Comparison of ENCODE assay signal across 30 cellular contexts in the genomic region with DNA sequence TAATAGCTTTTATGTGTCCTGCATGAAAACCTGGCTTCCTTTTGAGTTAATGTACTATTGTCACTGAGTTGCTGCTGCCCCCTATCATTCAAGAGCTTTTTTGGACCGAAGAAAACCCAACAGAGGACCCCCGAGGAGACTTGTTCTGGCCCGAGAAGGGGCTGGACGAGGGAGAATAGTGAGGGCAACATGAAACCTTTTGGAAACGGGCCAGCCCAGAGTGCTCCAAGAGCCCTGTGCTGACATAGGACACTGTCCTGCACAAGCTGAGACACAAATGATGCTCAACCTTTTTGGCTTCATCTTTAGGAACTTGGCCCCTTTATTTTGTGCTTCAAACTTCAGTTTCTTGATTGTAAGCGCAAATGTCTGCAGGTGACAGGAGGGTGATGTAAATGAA. TPM values are rescaled to one million over a fixed set of nuclear protein-coding genes. Genes with fewer than 3 reads are reported as not detected.
DNase-seq lines count a peak whose midpoint lies in the region; ATAC-seq and TF ChIP-seq lines count a peak whose summit lies in the region.
"Had no signal": no experiment of that assay in that cellular context is flagged by ENCODE, and none has a peak within 500 bp of the region (broad histone marks: within the 10 kb centered on the region; RNA-seq: fewer than 3 reads in every experiment).

No MANE protein-coding gene starts in this region.

- DNase-seq in activated T-cell treated with anti-CD3 and anti-CD28 coated beads, Interleukin-2, amount 50 U/mL, for 24 hours, result peak; percentile 8
- no peak for DNase-seq in activated T-cell treated with anti-CD3 and anti-CD28 coated beads, Interleukin-2, amount 50 U/mL, for 72 hours
- DNase-seq in islet precursor cell (peak; percentile 23), osteocyte (ENCODE audit: extremely low spot score, unreplicated experiment) (peak; percentile 34), cerebellar cortex (ENCODE audit: low spot score) (no peak)
- DNase-seq in activated CD4-positive, alpha-beta T cell treated with anti-CD3 and anti-CD28 coated beads, Interleukin-2, amount 50 U/mL, for 48 hours, result no peak
- DNase-seq: AML-193; Caco-2; CD4-positive, alpha-beta memory T cell; DMS 273 treated with DMSO at 0.1 percent for 48 hours; DMS79; EL; GDM1; Karpas-422; NCI-H1092 treated with DMSO at 0.1 percent for 48 hours; NCI-H1436; NCI-H187; NCI-H2081 treated with DMSO at 0.1 percent for 48 hours; NCI-H446; NCI-H524 treated with DMSO at 0.1 percent for 48 hours; NCI-H774; PC-9; SJCRH30 had no signal

- no peak for TF ChIP-seq CTCF in osteocyte (IDR thresholded peaks at IDR 0.05)

- H3K4me3 Mint-ChIP-seq in activated T-cell treated with anti-CD3 and anti-CD28 coated beads, Interleukin-2, amount 50 U/mL, for 24 hours, result no peak overlapping the region
- H3K4me3 Mint-ChIP-seq in activated T-cell treated with anti-CD3 and anti-CD28 coated beads, Interleukin-2, amount 50 U/mL, for 72 hours, result no peak overlapping the region
- no peak overlapping the region for H3K4me3 Mint-ChIP-seq in osteocyte (ENCODE audit: unreplicated experiment)

- H3K27ac Mint-ChIP-seq in activated T-cell treated with anti-CD3 and anti-CD28 coated beads, Interleukin-2, amount 50 U/mL, for 24 hours, result no peak overlapping the region
- no peak overlapping the region for H3K27ac Mint-ChIP-seq in activated T-cell treated with anti-CD3 and anti-CD28 coated beads, Interleukin-2, amount 50 U/mL, for 72 hours
- H3K27ac Mint-ChIP-seq in osteocyte (ENCODE audit: unreplicated experiment), result no peak overlapping the region
- H3K27ac Mint-ChIP-seq: CD4-positive, alpha-beta memory T cell had no signal

- peaks cover 21% of the 10 kb centered on the region for H3K27me3 Mint-ChIP-seq in activated T-cell treated with anti-CD3 and anti-CD28 coated beads, Interleukin-2, amount 50 U/mL, for 24 hours
- no peaks in the 10 kb centered on the region for H3K27me3 Mint-ChIP-seq in activated T-cell treated with anti-CD3 and anti-CD28 coated beads, Interleukin-2, amount 50 U/mL, for 72 hours (ENCODE audit: low read depth)
- peaks cover 44% of the 10 kb centered on the region for H3K27me3 Mint-ChIP-seq in osteocyte (ENCODE audit: unreplicated experiment)
- H3K27me3 Mint-ChIP-seq: CD4-positive, alpha-beta memory T cell had no signal

- no peak for ATAC-seq in activated T-cell treated with anti-CD3 and anti-CD28 coated beads, Interleukin-2, amount 50 U/mL, for 72 hours (replicated peaks in 1 of 2)
- no peak for ATAC-seq in GM19455 (IDR thresholded peaks at IDR 0.05; ENCODE audit: unreplicated experiment)
- ATAC-seq: A549, GM12878, HCT116, HepG2, Right ventricle myocardium inferior, SK-N-SH treated with all-trans-retinoic acid at 6 μM for 48 hours had no signal

- peaks cover 25% of the 10 kb centered on the region for H3K4me1 Mint-ChIP-seq in activated T-cell treated with anti-CD3 and anti-CD28 coated beads, Interleukin-2, amount 50 U/mL, for 24 hours (ENCODE audit: low read depth)
- peaks cover 14% of the 10 kb centered on the region for H3K4me1 Mint-ChIP-seq in activated T-cell treated with anti-CD3 and anti-CD28 coated beads, Interleukin-2, amount 50 U/mL, for 72 hours (ENCODE audit: low read depth)
- peaks cover 19% of the 10 kb centered on the region for H3K4me1 Mint-ChIP-seq in osteocyte (ENCODE audit: unreplicated experiment)

- no peaks in the 10 kb centered on the region for H3K9me3 Mint-ChIP-seq in activated T-cell treated with anti-CD3 and anti-CD28 coated beads, Interleukin-2, amount 50 U/mL, for 24 hours
- H3K9me3 Mint-ChIP-seq in activated T-cell treated with anti-CD3 and anti-CD28 coated beads, Interleukin-2, amount 50 U/mL, for 72 hours, result no peaks in the 10 kb centered on the region
- no peaks in the 10 kb centered on the region for H3K9me3 Mint-ChIP-seq in osteocyte (ENCODE audit: unreplicated experiment)
- H3K9me3 Mint-ChIP-seq: CD4-positive, alpha-beta memory T cell had no signal

- no peaks in the 10 kb centered on the region for H3K36me3 Mint-ChIP-seq in activated T-cell treated with anti-CD3 and anti-CD28 coated beads, Interleukin-2, amount 50 U/mL, for 24 hours (ENCODE audit: low read depth)
- H3K36me3 Mint-ChIP-seq in activated T-cell treated with anti-CD3 and anti-CD28 coated beads, Interleukin-2, amount 50 U/mL, for 72 hours (ENCODE audit: insufficient read depth in 2 of 2), result no peaks in the 10 kb centered on the region
- H3K36me3 Mint-ChIP-seq in osteocyte (ENCODE audit: unreplicated experiment), result no peaks in the 10 kb centered on the region

RNA-seq across cellular contexts. Expression of gene GADD45G, which starts 4.0 kb away (rescaled TPM):
- 1 to 10 TPM; 6.0 TPM for total RNA-seq in activated T-cell treated with anti-CD3 and anti-CD28 coated beads, Interleukin-2, amount 50 U/mL, for 72 hours
- 0.71 and 1.0 TPM in 2 replicates for total RNA-seq in osteocyte
- total RNA-seq: HepG2 had no signal

Comparison
In these comparisons a context has a peak if more than half of its experiments do, and no peak if none do; other contexts are left out.
1. DNase-seq: peak in activated T-cell treated with anti-CD3 and anti-CD28 coated beads, Interleukin-2, amount 50 U/mL, for 24 hours (single experiment), islet precursor cell (single experiment) and osteocyte (single experiment); none in activated T-cell treated with anti-CD3 and anti-CD28 coated beads, Interleukin-2, amount 50 U/mL, for 72 hours (0 of 2), cerebellar cortex (single experiment) and activated CD4-positive, alpha-beta T cell treated with anti-CD3 and anti-CD28 coated beads, Interleukin-2, amount 50 U/mL, for 48 hours (0 of 2).